21 cellular contexts compared by ENCODE assay signal in the genomic region with DNA sequence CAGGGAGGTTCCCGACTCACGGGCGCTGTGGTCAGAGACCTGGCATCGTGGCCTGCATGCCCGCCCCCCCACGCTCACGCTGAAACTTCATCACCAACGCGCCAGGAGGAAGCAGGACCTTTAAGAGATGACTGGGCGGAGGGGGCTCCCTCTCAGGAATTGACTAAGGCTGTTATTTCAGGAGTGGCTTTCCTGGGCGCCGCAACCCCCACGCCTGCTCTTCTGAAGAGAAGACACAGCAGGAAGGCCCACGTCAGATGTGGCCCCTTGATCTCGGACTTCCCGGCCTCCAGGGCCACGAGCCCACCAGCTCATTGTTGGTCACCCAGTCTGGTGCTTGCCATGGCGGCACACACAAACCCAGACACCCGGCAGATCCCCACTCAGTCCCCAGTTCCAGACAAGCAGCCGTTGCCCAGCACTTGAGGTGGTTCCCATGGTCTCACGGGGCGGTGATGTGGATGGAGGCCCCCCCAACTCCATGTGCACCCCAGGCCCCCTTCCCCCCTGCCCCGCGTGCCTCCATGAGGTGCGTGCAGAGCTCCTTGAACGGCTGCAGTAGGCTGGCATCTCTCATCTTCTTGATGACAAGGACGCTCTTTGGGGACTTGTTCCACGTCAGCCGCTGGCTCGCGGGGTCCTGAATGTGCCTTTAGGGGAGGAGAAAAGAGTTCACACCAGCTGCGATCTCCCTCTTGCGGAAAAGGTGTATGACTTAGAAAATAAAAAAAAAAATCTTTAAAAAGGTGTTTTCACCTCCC.
"Had no signal": no experiment of that assay in that cellular context is flagged by ENCODE, and none has a peak within 500 bp of the region (broad histone marks: within the 10 kb centered on the region; RNA-seq: fewer than 3 reads in every experiment).

No MANE protein-coding gene starts in this region.

- H3K9me3 Mint-ChIP-seq: activated CD4-positive, alpha-beta T cell treated with anti-CD3 and anti-CD28 coated beads, Interleukin-2, amount 10 ng/mL, durations not matched to agents 24 days and 14 days; activated CD8-positive, alpha-beta T cell treated with anti-CD3 and anti-CD28 coated beads for 36 hours; activated naive CD4-positive, alpha-beta T cell treated with anti-CD3 and anti-CD28 coated beads for 36 hours; activated naive CD8-positive, alpha-beta T cell treated with anti-CD3 and anti-CD28 coated beads, Interleukin-2, amount 50 U/mL, for 24 hours; activated T-cell treated with anti-CD3 and anti-CD28 coated beads, Interleukin-2, amount 50 U/mL, for 4 hours; brain; natural killer cell treated with Interleukin-12 subunit alpha and Interleukin-12 subunit beta and Interleukin-15 and Interleukin-18, amount 100 ng/mL, for 72 hours; type B pancreatic cell had no signal

- H3K27ac ChIP-seq: colonic mucosa had no signal

- H3K27me3 ChIP-seq: colonic mucosa had no signal

- H3K27ac Mint-ChIP-seq: activated CD4-positive, alpha-beta T cell treated with anti-CD3 and anti-CD28 coated beads, Interleukin-2, amount 10 ng/mL, durations not matched to agents 24 days and 14 days; activated CD8-positive, alpha-beta T cell treated with anti-CD3 and anti-CD28 coated beads for 36 hours; activated naive CD4-positive, alpha-beta T cell treated with anti-CD3 and anti-CD28 coated beads for 36 hours; activated naive CD8-positive, alpha-beta T cell treated with anti-CD3 and anti-CD28 coated beads, Interleukin-2, amount 50 U/mL, for 24 hours; type B pancreatic cell had no signal

- H3K4me3 ChIP-seq: colonic mucosa had no signal

- H3K4me1 Mint-ChIP-seq: activated CD4-positive, alpha-beta T cell treated with anti-CD3 and anti-CD28 coated beads, Interleukin-2, amount 10 ng/mL, durations not matched to agents 24 days and 14 days; activated naive CD8-positive, alpha-beta T cell treated with anti-CD3 and anti-CD28 coated beads, Interleukin-2, amount 50 U/mL, for 24 hours; brain had no signal

- FAIRE-seq: endometrium, frontal cortex had no signal

- H3K9me3 ChIP-seq: colonic mucosa had no signal

- DNase-seq: activated CD4-positive, alpha-beta T cell treated with anti-CD3 and anti-CD28 coated beads, Interleukin-2, amount 10 ng/mL, durations not matched to agents 24 days and 14 days; activated CD8-positive, alpha-beta memory T cell treated with anti-CD3 and anti-CD28 coated beads, Interleukin-2, amount 50 U/mL, for 4 hours; activated CD8-positive, alpha-beta T cell treated with anti-CD3 and anti-CD28 coated beads for 36 hours; activated naive CD4-positive, alpha-beta T cell treated with anti-CD3 and anti-CD28 coated beads for 36 hours; activated naive CD8-positive, alpha-beta T cell treated with anti-CD3 and anti-CD28 coated beads, Interleukin-2, amount 50 U/mL, for 24 hours; activated T-cell treated with anti-CD3 and anti-CD28 coated beads, Interleukin-2, amount 50 U/mL, for 4 hours; anterior cingulate cortex; central memory CD4-positive, alpha-beta T cell; colonic mucosa; erythroblast; kidney glomerular epithelial cell; left ventricle myocardium superior; mesenchymal stem cell; stimulated activated naive CD8-positive, alpha-beta T cell treated with anti-CD3 and anti-CD28 coated beads, Interleukin-15, Interleukin-2, amounts not matched to agents 100 U/mL and 50 U/mL, for 24 hours; T-helper 1 cell; T1000 had no signal

- ATAC-seq: activated CD8-positive, alpha-beta T cell treated with anti-CD3 and anti-CD28 coated beads for 36 hours; activated naive CD8-positive, alpha-beta T cell treated with anti-CD3 and anti-CD28 coated beads, Interleukin-2, amount 50 U/mL, for 24 hours; activated T-cell treated with anti-CD3 and anti-CD28 coated beads, Interleukin-2, amount 50 U/mL, for 4 hours; left ventricle myocardium superior; natural killer cell treated with Interleukin-12 subunit alpha and Interleukin-12 subunit beta and Interleukin-15 and Interleukin-18, amount 100 ng/mL, for 72 hours; stimulated activated naive CD8-positive, alpha-beta T cell treated with anti-CD3 and anti-CD28 coated beads, Interleukin-15, Interleukin-2, amounts not matched to agents 100 U/mL and 50 U/mL, for 24 hours had no signal

- H3K27me3 Mint-ChIP-seq: activated CD4-positive, alpha-beta T cell treated with anti-CD3 and anti-CD28 coated beads, Interleukin-2, amount 10 ng/mL, durations not matched to agents 24 days and 14 days; activated CD8-positive, alpha-beta T cell treated with anti-CD3 and anti-CD28 coated beads for 36 hours; activated naive CD8-positive, alpha-beta T cell treated with anti-CD3 and anti-CD28 coated beads, Interleukin-2, amount 50 U/mL, for 24 hours; brain; natural killer cell treated with Interleukin-12 subunit alpha and Interleukin-12 subunit beta and Interleukin-15 and Interleukin-18, amount 100 ng/mL, for 72 hours; type B pancreatic cell had no signal

- H3K4me3 Mint-ChIP-seq: activated CD4-positive, alpha-beta T cell treated with anti-CD3 and anti-CD28 coated beads, Interleukin-2, amount 10 ng/mL, durations not matched to agents 24 days and 14 days; activated CD8-positive, alpha-beta T cell treated with anti-CD3 and anti-CD28 coated beads for 36 hours; activated naive CD4-positive, alpha-beta T cell treated with anti-CD3 and anti-CD28 coated beads for 36 hours; activated naive CD8-positive, alpha-beta T cell treated with anti-CD3 and anti-CD28 coated beads, Interleukin-2, amount 50 U/mL, for 24 hours; activated T-cell treated with anti-CD3 and anti-CD28 coated beads, Interleukin-2, amount 50 U/mL, for 4 hours; brain; natural killer cell treated with Interleukin-12 subunit alpha and Interleukin-12 subunit beta and Interleukin-15 and Interleukin-18, amount 100 ng/mL, for 72 hours; type B pancreatic cell had no signal

- H3K36me3 Mint-ChIP-seq: natural killer cell treated with Interleukin-12 subunit alpha and Interleukin-12 subunit beta and Interleukin-15 and Interleukin-18, amount 100 ng/mL, for 72 hours had no signal
